Comparison of ENCODE assay signal across 21 cellular contexts in the genomic region with DNA sequence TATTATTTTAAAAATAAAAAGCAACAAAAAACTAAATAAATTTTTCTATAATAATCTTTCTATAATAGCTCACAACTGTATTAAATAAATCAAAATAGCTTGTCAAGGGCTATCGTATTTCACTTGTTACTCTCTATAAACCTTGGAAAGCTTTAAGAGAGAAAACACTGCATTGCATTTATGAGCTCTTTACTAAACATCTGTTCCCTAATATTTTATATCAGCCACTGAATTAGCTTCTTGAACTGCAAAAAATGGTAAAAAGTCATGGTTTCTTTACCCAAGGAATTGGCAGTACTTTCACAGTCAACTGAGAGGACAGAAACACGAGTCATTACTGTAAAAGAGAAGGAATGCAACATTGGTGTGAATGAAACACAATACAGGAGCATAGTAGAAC.
"Had no signal": no experiment of that assay in that cellular context is flagged by ENCODE, and none has a peak within 500 bp of the region (broad histone marks: within the 10 kb centered on the region; RNA-seq: fewer than 3 reads in every experiment).

No MANE protein-coding gene starts in this region.

- H3K4me3 ChIP-seq: right atrium auricular region, tibial nerve, vagina had no signal

- H3K27ac Mint-ChIP-seq: activated B cell treated with CpG ODN at 0.5 μM for 24 hours; activated CD8-positive, alpha-beta T cell treated with anti-CD3 and anti-CD28 coated beads for 36 hours; nephron progenitor cell had no signal

- H3K4me3 Mint-ChIP-seq: activated B cell treated with CpG ODN at 0.5 μM for 24 hours; activated CD8-positive, alpha-beta T cell treated with anti-CD3 and anti-CD28 coated beads for 36 hours; activated T-cell treated with anti-CD3 and anti-CD28 coated beads, Interleukin-2, amount 50 U/mL, for 4 hours; nephron progenitor cell had no signal

- ATAC-seq: activated CD8-positive, alpha-beta T cell treated with anti-CD3 and anti-CD28 coated beads for 36 hours; activated T-cell treated with anti-CD3 and anti-CD28 coated beads, Interleukin-2, amount 50 U/mL, for 4 hours; foreskin keratinocyte had no signal

- H3K36me3 ChIP-seq: brain microvascular endothelial cell, right atrium auricular region, tibial nerve, vagina had no signal

- H3K4me1 ChIP-seq: foreskin keratinocyte, vagina had no signal

- H3K27me3 Mint-ChIP-seq: activated B cell treated with CpG ODN at 0.5 μM for 24 hours; activated CD8-positive, alpha-beta T cell treated with anti-CD3 and anti-CD28 coated beads for 36 hours had no signal

- DNase-seq: activated B cell treated with CpG ODN at 0.5 μM for 24 hours; activated CD4-positive, alpha-beta T cell treated with anti-CD3 and anti-CD28 coated beads for 48 hours; activated CD8-positive, alpha-beta T cell treated with anti-CD3 and anti-CD28 coated beads for 36 hours; activated effector memory CD4-positive, alpha-beta T cell treated with Interleukin-2 at 50 U/mL for 16 hours; activated naive CD4-positive, alpha-beta T cell treated with anti-CD3 and anti-CD28 coated beads, Interleukin-2, amount 50 U/mL, for 16 hours; activated T-cell treated with anti-CD3 and anti-CD28 coated beads, Interleukin-2, amount 50 U/mL, for 4 hours; amniotic stem cell; brain microvascular endothelial cell; cerebellar nuclear complex; dermis blood vessel endothelial cell; erythroblast; foreskin keratinocyte; kidney glomerular epithelial cell; nephron progenitor cell; occipital lobe; small intestine; stimulated activated CD4-positive, alpha-beta T cell treated with anti-CD3 and anti-CD28 coated beads, Interleukin-4, amount 100 ng/mL, for 24 hours; stimulated activated naive CD4-positive, alpha-beta T cell had no signal

- H3K27me3 ChIP-seq: brain microvascular endothelial cell, foreskin keratinocyte, right atrium auricular region, tibial nerve, vagina had no signal

- H3K9me3 Mint-ChIP-seq: activated B cell treated with CpG ODN at 0.5 μM for 24 hours; activated CD8-positive, alpha-beta T cell treated with anti-CD3 and anti-CD28 coated beads for 36 hours; activated T-cell treated with anti-CD3 and anti-CD28 coated beads, Interleukin-2, amount 50 U/mL, for 4 hours; nephron progenitor cell had no signal

- H3K9me3 ChIP-seq: right atrium auricular region, tibial nerve, vagina had no signal

- H3K27ac ChIP-seq: brain microvascular endothelial cell, foreskin keratinocyte, right atrium auricular region, tibial nerve, vagina had no signal

- H3K4me1 Mint-ChIP-seq: activated B cell treated with CpG ODN at 0.5 μM for 24 hours, nephron progenitor cell had no signal
